8 cellular contexts compared by ENCODE assay signal in genomic region chr15:92903588-92903955, GRCh38. TPM values are rescaled to one million over a fixed set of nuclear protein-coding genes. Genes with fewer than 3 reads are reported as not detected.
DNase-seq lines count a peak whose midpoint lies in the region; ATAC-seq and TF ChIP-seq lines count a peak whose summit lies in the region.

No MANE protein-coding gene starts in this region.

- DNase-seq in activated T-cell treated with anti-CD3 and anti-CD28 coated beads, Interleukin-2, amount 50 U/mL, for 72 hours = no peak
- DNase-seq in activated T-cell treated with anti-CD3 and anti-CD28 coated beads, Interleukin-2, amount 50 U/mL, for 1 hour = no peak
- no peak for DNase-seq in type B pancreatic cell (ENCODE audit: extremely low spot score, unreplicated experiment)
- no peak for DNase-seq in SKM-1 treated with dmso at 0.1 percent for 144 hours (lab: John Stamatoyannopoulos, UW; ENCODE audit: unreplicated experiment)
- DNase-seq in GM10266 (ENCODE audit: extremely low spot score) = no peak

- peak overlapping the region; percentile 51 to 87 (median 52) for H3K4me3 ChIP-seq in liver (ENCODE audit: low read depth in 1 of 3, low read length in 3 of 3)

- peaks cover 57% of the 10 kb centered on the region for H3K4me1 Mint-ChIP-seq in activated T-cell treated with anti-CD3 and anti-CD28 coated beads, Interleukin-2, amount 50 U/mL, for 72 hours (ENCODE audit: low read depth)
- H3K4me1 Mint-ChIP-seq in type B pancreatic cell (ENCODE audit: unreplicated experiment) = peaks cover 40% of the 10 kb centered on the region

- no peaks in the 10 kb centered on the region for H3K9me3 ChIP-seq in liver (ENCODE audit: control insufficient read depth in 4 of 4, low read length in 3 of 4)

- peaks cover 0 to 2% (median 0%) of the 10 kb centered on the region in 4 donors for H3K36me3 ChIP-seq in liver (ENCODE audit: control insufficient read depth in 4 of 4, insufficient read depth in 3 of 4, low read depth in 1 of 4, low read length in 3 of 4)

- WGBS in adipose tissue, 3 donors = 1 to 4% (median 4%) methylated on average over 8 of the region's 8 CpGs
- WGBS in liver = 3% methylated on average over 8 of the region's 8 CpGs

- H3K36me3 Mint-ChIP-seq in activated T-cell treated with anti-CD3 and anti-CD28 coated beads, Interleukin-2, amount 50 U/mL, for 72 hours (ENCODE audit: insufficient read depth in 2 of 2) = peaks cover 26 to 50% of the 10 kb centered on the region in 2 donors
- H3K36me3 Mint-ChIP-seq in type B pancreatic cell = peaks cover 43% of the 10 kb centered on the region

- H3K4me1 ChIP-seq in liver (ENCODE audit: control insufficient read depth in 4 of 4, insufficient read depth in 4 of 4, low read length in 3 of 4) = peaks cover 2 to 22% (median 11%) of the 10 kb centered on the region in 4 donors

- peaks cover 3 to 7% of the 10 kb centered on the region in 2 donors for H3K9me3 Mint-ChIP-seq in activated T-cell treated with anti-CD3 and anti-CD28 coated beads, Interleukin-2, amount 50 U/mL, for 72 hours
- H3K9me3 Mint-ChIP-seq in type B pancreatic cell = no peaks in the 10 kb centered on the region

- peak overlapping the region; percentile 98 to 99 for H3K9ac ChIP-seq in liver (ENCODE audit: low read depth in 1 of 2, low read length in 2 of 2)

- TF ChIP-seq CTCF in liver (IDR thresholded peaks at IDR 0.05; ENCODE audit: low read depth, low read length, missing input control) = no peak
- no peak for TF ChIP-seq CTCF in type B pancreatic cell (conservative IDR thresholded peaks at IDR 0.05)
- no peak for TF ChIP-seq CTCF in GM10266 (IDR thresholded peaks at IDR 0.05; ENCODE audit: control insufficient read depth, insufficient read depth, low read depth, missing control alignments)

- peak overlapping the region; percentile 97 for H3K27ac Mint-ChIP-seq in activated T-cell treated with anti-CD3 and anti-CD28 coated beads, Interleukin-2, amount 50 U/mL, for 72 hours
- H3K27ac Mint-ChIP-seq in type B pancreatic cell = peak overlapping the region; percentile 100

- H3K27me3 ChIP-seq in liver (ENCODE audit: control insufficient read depth in 4 of 4, insufficient read depth in 4 of 4, low read length in 3 of 4) = no peaks in the 10 kb centered on the region

- peak overlapping the region; percentile 43 for H3K27ac ChIP-seq in adipose tissue (ENCODE audit: low read depth, low read length)
- peak overlapping the region; percentile 89 to 97 for H3K27ac ChIP-seq in liver (ENCODE audit: low read depth in 1 of 2, low read length in 2 of 2)

- H3K4me3 Mint-ChIP-seq in activated T-cell treated with anti-CD3 and anti-CD28 coated beads, Interleukin-2, amount 50 U/mL, for 72 hours = peak overlapping the region; percentile 92 to 99
- H3K4me3 Mint-ChIP-seq in type B pancreatic cell = peak overlapping the region; percentile 97

- no peak for ATAC-seq in activated T-cell treated with anti-CD3 and anti-CD28 coated beads, Interleukin-2, amount 50 U/mL, for 72 hours (replicated peaks in 1 of 2)
- no peak for ATAC-seq in GM19452 (IDR thresholded peaks at IDR 0.05; ENCODE audit: unreplicated experiment)

- no peak for TF ChIP-seq RAD21 in liver (IDR thresholded peaks at IDR 0.05)

- no peaks in the 10 kb centered on the region for H3K27me3 Mint-ChIP-seq in activated T-cell treated with anti-CD3 and anti-CD28 coated beads, Interleukin-2, amount 50 U/mL, for 72 hours (ENCODE audit: low read depth)
- H3K27me3 Mint-ChIP-seq in type B pancreatic cell = peaks cover 7% of the 10 kb centered on the region

TF ChIP-seq in liver, 16 proteins besides CTCF, POLR2A, EP300 and RAD21:
- no peak for TF ChIP-seq TAF1 (conservative IDR thresholded peaks at IDR 0.05)
- TF ChIP-seq, protein P1, sequence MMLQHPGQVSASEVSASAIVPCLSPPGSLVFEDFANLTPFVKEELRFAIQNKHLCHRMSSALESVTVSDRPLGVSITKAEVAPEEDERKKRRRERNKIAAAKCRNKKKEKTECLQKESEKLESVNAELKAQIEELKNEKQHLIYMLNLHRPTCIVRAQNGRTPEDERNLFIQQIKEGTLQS (IDR thresholded peaks at IDR 0.05) = no peak
- TF ChIP-seq JUND (IDR thresholded peaks at IDR 0.05) = no peak
- no peak for TF ChIP-seq FOXA1 (IDR thresholded peaks at IDR 0.05)
- no peak for TF ChIP-seq HNF4G (IDR thresholded peaks at IDR 0.05)
- no peak for TF ChIP-seq SP1 (IDR thresholded peaks at IDR 0.05)
- TF ChIP-seq YY1 (IDR thresholded peaks at IDR 0.05) = no peak
TF ChIP-seq in liver: peak in this region for 0.

RNA-seq across cellular contexts. Expression of gene CHD2, which starts 3.4 kb away (rescaled TPM):
- total RNA-seq in activated T-cell treated with anti-CD3 and anti-CD28 coated beads, Interleukin-2, amount 50 U/mL, for 72 hours = 100 to 1,000 TPM; 208 to 246 TPM
- 10 to 100 TPM; 12.5 to 38.1 (median 32.6) TPM for polyA plus RNA-seq in adipose tissue
- total RNA-seq in liver = 10 to 100 TPM; 70.5 to 90.2 TPM
- polyA plus RNA-seq in liver = 10 to 100 TPM; 13.9 to 28.3 TPM
- 123 and 135 TPM in 2 replicates for total RNA-seq in type B pancreatic cell (ENCODE audit: low replicate concordance)
